In the genomic region with DNA sequence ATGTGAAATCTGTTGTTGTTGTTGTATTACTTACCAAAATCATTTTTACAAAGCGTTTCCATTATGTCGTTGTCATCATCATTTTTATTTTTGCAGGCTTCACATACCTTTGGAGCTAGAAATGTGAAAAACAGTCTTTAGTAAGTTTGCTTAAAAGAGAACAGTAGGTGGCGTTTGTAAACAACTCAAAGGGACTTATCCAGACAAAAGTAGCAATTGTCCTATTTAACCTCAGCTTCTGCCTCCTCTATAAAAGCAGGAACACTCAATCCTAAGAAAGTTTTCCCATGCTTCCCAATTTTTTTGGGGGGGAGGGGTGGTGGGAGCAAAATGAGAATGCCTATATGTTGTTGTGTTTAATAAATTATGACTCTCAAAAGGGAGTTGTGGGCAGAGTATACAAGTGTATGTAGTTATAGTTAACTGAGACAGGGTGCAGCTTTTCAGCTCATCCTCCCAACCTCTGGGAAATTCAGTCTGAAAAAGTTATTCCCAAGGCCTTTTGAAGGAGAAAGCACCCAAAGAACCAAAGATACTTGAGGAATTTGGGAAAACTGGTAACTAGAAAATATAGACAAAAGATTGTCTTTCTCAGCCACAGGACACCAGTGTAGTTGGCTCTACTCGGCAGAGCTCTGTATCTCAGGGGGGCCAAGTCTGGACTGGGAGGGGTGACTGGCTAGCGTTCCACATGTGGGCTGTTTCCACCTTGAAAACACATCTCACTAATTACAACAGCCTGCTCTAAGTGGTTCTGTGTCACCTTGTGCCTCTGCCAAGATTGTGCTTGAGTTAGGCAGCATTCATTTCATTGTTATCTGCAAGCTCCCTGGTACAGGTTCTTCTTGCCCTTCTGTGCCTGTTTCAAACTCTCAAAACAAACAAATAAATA, we compare ENCODE assay signal across 8 cellular contexts. TPM values are rescaled to one million over a fixed set of nuclear protein-coding genes. Genes with fewer than 3 reads are reported as not detected.
DNase-seq lines count a peak whose midpoint lies in the region; ATAC-seq, FAIRE-seq and TF ChIP-seq lines count a peak whose summit lies in the region.

No MANE protein-coding gene starts in this region.

- CTCF ChIA-PET in RWPE1 (lab: Yijun Ruan, JAX), result interaction anchor here (0.6 to 2.4 kb wide), 25 partner anchors 9 to 1477 kb away, joined by 3 to 13 read pairs (median 3); no protein-coding TSS in a partner anchor

- H3K27me3 ChIP-seq in foreskin keratinocyte, result peaks cover 90% of the 10 kb centered on the region

- TF ChIP-seq CTCF in RWPE1 (conservative IDR thresholded peaks at IDR 0.05; ENCODE audit: low read depth), result peak; percentile 65
- TF ChIP-seq CTCF in foreskin keratinocyte (conservative IDR thresholded peaks at IDR 0.05), result peak; percentile 65

- POLR2A ChIA-PET in RWPE1 (lab: Yijun Ruan, JAX; ENCODE audit: low non-redundant PET), result no interaction called here

- H3K4me1 ChIP-seq in foreskin keratinocyte, result no peaks in the 10 kb centered on the region

- DNase-seq in GM18507 (ENCODE audit: extremely low spot score, insufficient read length, low read depth) (no peak), RWPE1 (ENCODE audit: low spot score) (peak; percentile 38), foreskin keratinocyte (no peak), NCI-H2081 treated with DMSO at 0.1 percent for 48 hours (lab: John Stamatoyannopoulos, UW) (no peak), COLO668 (lab: John Stamatoyannopoulos, UW; ENCODE audit: unreplicated experiment) (no peak), NCI-H128 (lab: John Stamatoyannopoulos, UW; ENCODE audit: unreplicated experiment) (no peak)

- ATAC-seq in foreskin keratinocyte, result peak; percentile 23
- ATAC-seq in GM19328 (IDR thresholded peaks at IDR 0.05; ENCODE audit: unreplicated experiment), result no peak

- FAIRE-seq in A204.1 (lab: Jason Lieb, UNC) (peak; percentile 83), GM18507 (lab: Jason Lieb, UNC) (peak; percentile 26)

- H3K27ac ChIP-seq in RWPE1 (no peak overlapping the region), foreskin keratinocyte (no peak overlapping the region)

RNA-seq across cellular contexts. Expression of gene SFRP2, which starts 2.8 kb away (rescaled TPM):
- not detected in 2 replicates for total RNA-seq in foreskin keratinocyte
- polyA plus RNA-seq in foreskin keratinocyte, result not detected in 2 replicates

RNA-seq across cellular contexts. Expression of gene RNF175, which starts 26.3 kb away (rescaled TPM):
- 0.04 TPM in 1 of 2 replicates, not detected in the other for total RNA-seq in foreskin keratinocyte
- 0.12 and 0.13 TPM in 2 replicates for polyA plus RNA-seq in foreskin keratinocyte
